ENCODE assay signal across 1 cellular context in the genomic region with DNA sequence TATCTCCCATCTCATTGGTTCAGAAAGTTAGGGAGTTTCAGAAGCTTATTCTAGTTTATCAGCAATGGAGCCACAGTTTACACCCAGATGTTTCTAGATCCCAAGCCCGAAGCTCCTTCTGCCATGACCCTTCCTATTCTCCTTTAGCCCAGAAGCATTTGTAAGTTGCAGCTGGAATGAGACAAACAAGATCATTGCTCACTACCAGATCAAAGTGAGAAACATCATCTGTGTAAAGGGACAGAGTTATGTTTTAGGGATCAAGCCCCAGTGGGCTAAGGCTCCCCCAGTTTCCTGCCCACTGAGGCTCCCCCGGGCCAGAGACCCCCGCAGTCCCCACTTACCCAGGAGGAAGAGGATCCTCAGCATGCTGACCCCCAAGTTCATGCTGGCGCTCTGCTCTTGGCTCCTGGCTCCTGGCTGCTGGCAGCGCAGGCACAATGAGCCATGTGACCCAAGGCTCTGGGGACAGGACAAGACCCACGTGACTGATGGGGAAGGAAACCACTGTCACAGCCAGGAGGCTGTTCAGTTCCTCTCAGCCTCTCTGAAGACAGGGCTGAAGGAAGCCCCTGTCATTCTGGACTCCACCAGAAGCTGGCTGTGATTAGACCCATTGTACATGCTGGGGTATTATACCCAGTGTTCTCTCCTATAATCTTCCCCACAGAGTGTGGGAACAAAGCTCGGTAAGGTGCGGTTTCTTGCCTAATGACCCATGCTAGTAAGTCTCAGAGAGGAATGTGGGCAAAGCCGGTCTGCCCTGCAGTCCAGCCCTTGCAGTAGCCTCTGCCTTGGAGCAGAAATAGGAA.
A peak's percentile ranks its signal among the peaks of the same experiment; 100 is the strongest.
TF ChIP-seq lines count a peak whose summit lies in the region.

A gene with protein sequence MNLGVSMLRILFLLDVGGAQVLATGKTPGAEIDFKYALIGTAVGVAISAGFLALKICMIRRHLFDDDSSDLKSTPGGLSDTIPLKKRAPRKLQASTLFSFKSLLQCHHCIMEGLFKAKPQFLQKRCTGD (minus strand): TSS at position 442 of the 812 bp plus-strand sequence. CDS start 55 bp downstream, at position 387.

TF ChIP-seq in K562, 482 proteins besides CTCF, POLR2A, EP300 and RAD21 (continued from another document and continues in another):
- peak; percentile 97 for TF ChIP-seq TFE3 (CRISPR knock-in tag; IDR thresholded peaks at IDR 0.05)
- no peak for TF ChIP-seq SMAD1 (IDR thresholded peaks at IDR 0.05; ENCODE audit: low read depth, low read length, partially characterized antibody)
- TF ChIP-seq ZNF3 (CRISPR knock-in tag; IDR thresholded peaks at IDR 0.05): no peak
- no peak for TF ChIP-seq NFIX (CRISPR knock-in tag; IDR thresholded peaks at IDR 0.05; ENCODE audit: low read depth)
- TF ChIP-seq, protein P1, sequence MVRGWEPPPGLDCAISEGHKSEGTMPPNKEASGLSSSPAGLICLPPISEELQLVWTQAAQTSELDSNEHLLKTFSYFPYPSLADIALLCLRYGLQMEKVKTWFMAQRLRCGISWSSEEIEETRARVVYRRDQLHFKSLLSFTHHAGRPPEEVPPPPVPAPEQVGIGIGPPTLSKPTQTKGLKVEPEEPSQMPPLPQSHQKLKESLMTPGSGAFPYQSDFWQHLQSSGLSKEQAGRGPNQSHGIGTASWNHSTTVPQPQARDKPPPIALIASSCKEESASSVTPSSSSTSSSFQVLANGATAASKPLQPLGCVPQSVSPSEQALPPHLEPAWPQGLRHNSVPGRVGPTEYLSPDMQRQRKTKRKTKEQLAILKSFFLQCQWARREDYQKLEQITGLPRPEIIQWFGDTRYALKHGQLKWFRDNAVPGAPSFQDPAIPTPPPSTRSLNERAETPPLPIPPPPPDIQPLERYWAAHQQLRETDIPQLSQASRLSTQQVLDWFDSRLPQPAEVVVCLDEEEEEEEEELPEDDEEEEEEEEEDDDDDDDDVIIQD (CRISPR knock-in tag; IDR thresholded peaks at IDR 0.05): 0 out of 2 replicates have a peak, but pooled peaks have one; percentile 15
- no peak for TF ChIP-seq FUS (optimal IDR thresholded peaks at IDR 0.05; ENCODE audit: low read depth, low read length)
- no peak for TF ChIP-seq CHD1 (IDR thresholded peaks at IDR 0.05; ENCODE audit: low read length)
- TF ChIP-seq HDAC8 (tag; IDR thresholded peaks at IDR 0.05): no peak
- TF ChIP-seq ETV6 (IDR thresholded peaks at IDR 0.05; ENCODE audit: borderline replicate concordance in 1 of 2, low read depth in 2 of 2, low read length in 1 of 2): no peak
- TF ChIP-seq ETV6 (CRISPR knock-in tag; IDR thresholded peaks at IDR 0.05; ENCODE audit: borderline replicate concordance): no peak
- TF ChIP-seq PYGO2 (tag; IDR thresholded peaks at IDR 0.05): no peak
- no peak for TF ChIP-seq CBFB (CRISPR knock-in tag; IDR thresholded peaks at IDR 0.05)
- TF ChIP-seq KAT2B (IDR thresholded peaks at IDR 0.05; ENCODE audit: low read depth, low read length): no peak
- TF ChIP-seq ZNF239 (CRISPR knock-in tag; IDR thresholded peaks at IDR 0.05): no peak
- peak; percentile 83 for TF ChIP-seq CBFA2T2 (conservative IDR thresholded peaks at IDR 0.05)
- 0 out of 2 replicates have a peak, but pooled peaks have one; percentile 3 for TF ChIP-seq ZNF589 (CRISPR knock-in tag; IDR thresholded peaks at IDR 0.05; ENCODE audit: low read depth)
- no peak for TF ChIP-seq TAL1 (IDR thresholded peaks at IDR 0.05)
- TF ChIP-seq ZNF57 (CRISPR knock-in tag; IDR thresholded peaks at IDR 0.05): no peak
- no peak for TF ChIP-seq OTX1 (CRISPR knock-in tag; IDR thresholded peaks at IDR 0.05)
- no peak for TF ChIP-seq SMARCB1 (IDR thresholded peaks at IDR 0.05; ENCODE audit: insufficient read length, low read depth)
- TF ChIP-seq, protein P2, sequence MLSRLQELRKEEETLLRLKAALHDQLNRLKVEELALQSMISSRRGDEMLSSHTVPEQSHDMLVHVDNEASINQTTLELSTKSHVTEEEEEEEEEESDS (CRISPR knock-in tag; IDR thresholded peaks at IDR 0.05): no peak
- TF ChIP-seq HNRNPK (IDR thresholded peaks at IDR 0.05; ENCODE audit: low read depth, low read length, poor library complexity, severe bottlenecking): no peak
- TF ChIP-seq PHF8 (IDR thresholded peaks at IDR 0.05; ENCODE audit: borderline replicate concordance, low read length): peak; percentile 40; the same call in 1 of the 2 replicates
- TF ChIP-seq KLF13 (tag; IDR thresholded peaks at IDR 0.05; ENCODE audit: borderline replicate concordance, low read depth): no peak
- peak; percentile 61; the same call in 1 of the 2 replicates for TF ChIP-seq NFRKB (IDR thresholded peaks at IDR 0.05; ENCODE audit: low read depth)
- 0 out of 2 replicates have a peak, but pooled peaks have one; percentile 64 for TF ChIP-seq ZNF165 (CRISPR knock-in tag; IDR thresholded peaks at IDR 0.05; ENCODE audit: borderline replicate concordance)
- TF ChIP-seq C11orf30 (IDR thresholded peaks at IDR 0.05; ENCODE audit: low read depth): no peak
- no peak for TF ChIP-seq POU5F1 (IDR thresholded peaks at IDR 0.05; ENCODE audit: borderline replicate concordance, low read depth, low read length, partially characterized antibody)
- TF ChIP-seq TEAD1 (CRISPR knock-in tag; IDR thresholded peaks at IDR 0.05): no peak
- no peak for TF ChIP-seq TRIM24 (IDR thresholded peaks at IDR 0.05)
- no peak; the same call in 1 of the 2 replicates for TF ChIP-seq TEAD4 (IDR thresholded peaks at IDR 0.05; ENCODE audit: low read length)
- no peak for TF ChIP-seq TEAD4 (CRISPR knock-in tag; IDR thresholded peaks at IDR 0.05; ENCODE audit: borderline replicate concordance)
- TF ChIP-seq ARNT (IDR thresholded peaks at IDR 0.05): no peak
- no peak for TF ChIP-seq RBM25 (IDR thresholded peaks at IDR 0.05; ENCODE audit: low read depth, low read length, severe bottlenecking)
- 0 out of 2 replicates have a peak, but pooled peaks have one; percentile 31 for TF ChIP-seq JUNB (CRISPR knock-in tag; conservative IDR thresholded peaks at IDR 0.05)
- no peak for TF ChIP-seq ZNF778 (CRISPR knock-in tag; IDR thresholded peaks at IDR 0.05)
- TF ChIP-seq GTF2A2 (tag; IDR thresholded peaks at IDR 0.05): no peak
- TF ChIP-seq NR4A1 (CRISPR knock-in tag; IDR thresholded peaks at IDR 0.05): 0 out of 2 replicates have a peak, but pooled peaks have one; percentile 12
- TF ChIP-seq NR4A1 (tag; IDR thresholded peaks at IDR 0.05): peak; percentile 40; the same call in 1 of the 2 replicates
- TF ChIP-seq MAX (CRISPR knock-in tag; IDR thresholded peaks at IDR 0.05): peak; percentile 81
- no peak for TF ChIP-seq ZNF766 (CRISPR knock-in tag; conservative IDR thresholded peaks at IDR 0.05)
- TF ChIP-seq, protein P3, sequence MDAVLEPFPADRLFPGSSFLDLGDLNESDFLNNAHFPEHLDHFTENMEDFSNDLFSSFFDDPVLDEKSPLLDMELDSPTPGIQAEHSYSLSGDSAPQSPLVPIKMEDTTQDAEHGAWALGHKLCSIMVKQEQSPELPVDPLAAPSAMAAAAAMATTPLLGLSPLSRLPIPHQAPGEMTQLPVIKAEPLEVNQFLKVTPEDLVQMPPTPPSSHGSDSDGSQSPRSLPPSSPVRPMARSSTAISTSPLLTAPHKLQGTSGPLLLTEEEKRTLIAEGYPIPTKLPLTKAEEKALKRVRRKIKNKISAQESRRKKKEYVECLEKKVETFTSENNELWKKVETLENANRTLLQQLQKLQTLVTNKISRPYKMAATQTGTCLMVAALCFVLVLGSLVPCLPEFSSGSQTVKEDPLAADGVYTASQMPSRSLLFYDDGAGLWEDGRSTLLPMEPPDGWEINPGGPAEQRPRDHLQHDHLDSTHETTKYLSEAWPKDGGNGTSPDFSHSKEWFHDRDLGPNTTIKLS (IDR thresholded peaks at IDR 0.05; ENCODE audit: borderline replicate concordance, low read depth): no peak
- no peak for TF ChIP-seq ZNF699 (CRISPR knock-in tag; IDR thresholded peaks at IDR 0.05; ENCODE audit: insufficient replicate concordance)
- no peak for TF ChIP-seq TRIM25 (IDR thresholded peaks at IDR 0.05; ENCODE audit: borderline replicate concordance)
- no peak for TF ChIP-seq MIER1 (IDR thresholded peaks at IDR 0.05; ENCODE audit: low read depth)
- TF ChIP-seq MEIS2 (IDR thresholded peaks at IDR 0.05; ENCODE audit: partially characterized antibody): peak; percentile 60
- TF ChIP-seq SREBF1 (IDR thresholded peaks at IDR 0.05; ENCODE audit: borderline replicate concordance, low read depth, low read length): no peak
- TF ChIP-seq XRCC3 (IDR thresholded peaks at IDR 0.05): no peak
- no peak for TF ChIP-seq ETS2 (tag; IDR thresholded peaks at IDR 0.05; ENCODE audit: borderline replicate concordance, poor library complexity, severe bottlenecking)
- TF ChIP-seq RBM34 (IDR thresholded peaks at IDR 0.05; ENCODE audit: borderline replicate concordance, insufficient read depth, low read length): no peak
- no peak for TF ChIP-seq TCF15 (CRISPR knock-in tag; IDR thresholded peaks at IDR 0.05)
- TF ChIP-seq THRAP3 (IDR thresholded peaks at IDR 0.05; ENCODE audit: borderline replicate concordance): no peak
- no peak for TF ChIP-seq SIX5 (IDR thresholded peaks at IDR 0.05; ENCODE audit: borderline replicate concordance in 1 of 2, insufficient read depth in 1 of 2, low read depth in 1 of 2, low read length in 2 of 2)
- TF ChIP-seq ZNF133 (CRISPR knock-in tag; IDR thresholded peaks at IDR 0.05): no peak
- no peak for TF ChIP-seq PTRF (tag; IDR thresholded peaks at IDR 0.05)
- TF ChIP-seq MYNN (IDR thresholded peaks at IDR 0.05): no peak
- TF ChIP-seq MYNN (CRISPR knock-in tag; IDR thresholded peaks at IDR 0.05): no peak
- TF ChIP-seq DPF2 (IDR thresholded peaks at IDR 0.05): no peak
